ENCODE assay signal across 2 cellular contexts in the genomic region with DNA sequence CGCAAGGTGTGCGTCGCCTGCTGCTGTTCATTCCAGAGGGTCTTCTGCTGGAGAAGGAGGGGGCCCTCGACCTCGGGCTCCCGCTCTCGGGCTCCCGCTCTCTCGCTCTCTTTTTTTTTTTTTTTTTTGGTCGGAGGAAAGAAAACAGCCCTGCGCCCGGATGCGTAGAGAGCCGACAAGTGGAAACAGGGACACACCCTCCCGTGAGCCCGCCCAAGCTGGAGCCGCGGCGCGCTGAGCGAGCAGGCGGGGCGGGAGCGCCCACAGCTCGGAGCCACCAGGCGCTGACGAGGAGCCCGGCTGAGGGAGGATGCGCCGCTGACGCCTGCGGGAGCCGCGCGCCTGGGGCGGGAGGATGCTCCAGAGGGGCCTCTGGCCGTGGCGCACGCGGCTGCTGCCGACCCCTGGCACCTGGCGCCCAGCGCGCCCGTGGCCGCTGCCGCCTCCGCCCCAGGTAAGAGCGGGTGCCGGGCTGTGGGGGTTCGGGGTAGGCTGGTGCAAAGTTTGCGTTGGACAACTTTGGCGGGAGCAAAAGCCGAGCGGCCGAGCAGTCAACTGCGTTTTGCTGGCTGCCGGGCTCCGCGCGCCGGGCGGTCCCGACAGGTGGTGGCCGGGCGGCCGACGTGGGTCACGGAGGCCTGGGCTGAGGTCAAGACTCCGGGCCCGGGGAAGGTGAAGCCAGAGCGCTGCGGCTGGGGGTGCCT.
A peak's percentile ranks its signal among the peaks of the same experiment; 100 is the strongest.
TF ChIP-seq lines count a peak whose summit lies in the region.

A gene with protein sequence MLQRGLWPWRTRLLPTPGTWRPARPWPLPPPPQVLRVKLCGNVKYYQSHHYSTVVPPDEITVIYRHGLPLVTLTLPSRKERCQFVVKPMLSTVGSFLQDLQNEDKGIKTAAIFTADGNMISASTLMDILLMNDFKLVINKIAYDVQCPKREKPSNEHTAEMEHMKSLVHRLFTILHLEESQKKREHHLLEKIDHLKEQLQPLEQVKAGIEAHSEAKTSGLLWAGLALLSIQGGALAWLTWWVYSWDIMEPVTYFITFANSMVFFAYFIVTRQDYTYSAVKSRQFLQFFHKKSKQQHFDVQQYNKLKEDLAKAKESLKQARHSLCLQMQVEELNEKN (plus strand): TSS at position 264 of the 704 bp plus-strand sequence. CDS start 92 bp downstream, at position 356.

TF ChIP-seq in HCT116, 20 proteins besides CTCF, POLR2A, EP300 and RAD21 (continued from another document):
- TF ChIP-seq YY1 (IDR thresholded peaks at IDR 0.05; ENCODE audit: extremely low read depth, insufficient replicate concordance, low read depth, low read length), result peak; percentile 46
- TF ChIP-seq JUND (IDR thresholded peaks at IDR 0.05), result no peak
- no peak for TF ChIP-seq EZH2 (IDR thresholded peaks at IDR 0.05)
- TF ChIP-seq REST (IDR thresholded peaks at IDR 0.05; ENCODE audit: low read depth), result no peak
- peak; percentile 32 for TF ChIP-seq TCF7L2 (IDR thresholded peaks at IDR 0.05; ENCODE audit: borderline replicate concordance, extremely low read depth, insufficient read depth, insufficient read length)
- TF ChIP-seq SRF (IDR thresholded peaks at IDR 0.05; ENCODE audit: low read depth), result no peak
- TF ChIP-seq ZBTB33 (IDR thresholded peaks at IDR 0.05; ENCODE audit: extremely low read depth, insufficient replicate concordance, low read length), result no peak
- no peak for TF ChIP-seq ZNF274 (IDR thresholded peaks at IDR 0.05; ENCODE audit: low read depth, low read length)
- TF ChIP-seq, protein P1, sequence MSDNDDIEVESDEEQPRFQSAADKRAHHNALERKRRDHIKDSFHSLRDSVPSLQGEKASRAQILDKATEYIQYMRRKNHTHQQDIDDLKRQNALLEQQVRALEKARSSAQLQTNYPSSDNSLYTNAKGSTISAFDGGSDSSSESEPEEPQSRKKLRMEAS (IDR thresholded peaks at IDR 0.05), result peak; percentile 69; the same call in 1 of the 2 replicates
- TF ChIP-seq, protein P2, sequence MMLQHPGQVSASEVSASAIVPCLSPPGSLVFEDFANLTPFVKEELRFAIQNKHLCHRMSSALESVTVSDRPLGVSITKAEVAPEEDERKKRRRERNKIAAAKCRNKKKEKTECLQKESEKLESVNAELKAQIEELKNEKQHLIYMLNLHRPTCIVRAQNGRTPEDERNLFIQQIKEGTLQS (IDR thresholded peaks at IDR 0.05), result no peak
- no peak for TF ChIP-seq CBX3 (IDR thresholded peaks at IDR 0.05; ENCODE audit: low read depth)
- TF ChIP-seq ELF1 (IDR thresholded peaks at IDR 0.05; ENCODE audit: borderline replicate concordance, low read depth), result no peak
- no peak for TF ChIP-seq EGR1 (IDR thresholded peaks at IDR 0.05; ENCODE audit: low read depth)
- peak; percentile 74 for TF ChIP-seq POLR2AphosphoS5 (IDR thresholded peaks at IDR 0.05; ENCODE audit: low read depth, low read length)
- TF ChIP-seq SIN3A (IDR thresholded peaks at IDR 0.05; ENCODE audit: low read depth), result peak; percentile 32; the same call in 1 of the 2 replicates
- peak; percentile 64 for TF ChIP-seq ZFX (IDR thresholded peaks at IDR 0.05)

TF ChIP-seq in SK-N-SH treated with all-trans-retinoic acid at 6 μM for 48 hours, 23 proteins besides CTCF, POLR2A, EP300 and RAD21 (continued from another document):
- no peak for TF ChIP-seq TCF4 (CRISPR knock-in tag; IDR thresholded peaks at IDR 0.05; ENCODE audit: borderline replicate concordance)
- TF ChIP-seq ZFP3 (CRISPR knock-in tag; IDR thresholded peaks at IDR 0.05), result no peak
